In the genomic region with DNA sequence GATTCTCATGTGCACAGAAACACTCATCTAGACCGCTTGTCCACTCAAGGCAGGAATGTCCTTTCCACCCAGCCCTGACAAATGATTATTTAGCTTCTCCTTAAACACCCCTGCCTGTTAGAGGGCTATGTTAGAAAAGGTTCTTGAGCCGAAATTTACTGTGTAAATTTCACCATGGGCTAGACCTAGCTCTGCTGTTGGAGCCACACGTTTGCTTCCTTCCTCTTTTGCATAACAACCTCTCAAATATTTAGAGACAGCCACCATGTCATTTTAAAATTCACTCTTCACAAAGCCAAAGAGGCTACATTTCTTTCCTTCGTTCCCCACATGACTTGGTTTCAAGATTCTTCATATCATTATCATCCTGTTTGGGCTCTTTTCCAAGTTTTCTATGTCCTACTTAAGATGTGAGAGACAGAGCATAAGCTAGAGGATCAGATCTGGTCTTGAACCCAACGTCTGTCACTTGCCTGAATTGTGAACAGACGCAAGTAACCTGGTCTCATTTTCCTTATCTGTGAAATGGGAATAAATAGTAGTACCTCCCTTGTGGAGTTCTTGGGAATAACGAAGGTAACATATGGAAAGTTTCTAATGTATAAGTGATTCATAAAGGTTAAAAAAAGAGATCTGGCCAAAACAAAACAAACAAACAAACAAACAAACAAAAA, we compare ENCODE assay signal across 13 cellular contexts. TPM values are rescaled to one million over a fixed set of nuclear protein-coding genes. Genes with fewer than 3 reads are reported as not detected.
A peak's percentile ranks its signal among the peaks of the same experiment; 100 is the strongest.
DNase-seq lines count a peak whose midpoint lies in the region; ATAC-seq and TF ChIP-seq lines count a peak whose summit lies in the region.
"Had no signal": no experiment of that assay in that cellular context is flagged by ENCODE, and none has a peak within 500 bp of the region (broad histone marks: within the 10 kb centered on the region; RNA-seq: fewer than 3 reads in every experiment).

No MANE protein-coding gene starts in this region.

- DNase-seq in activated CD4-positive, alpha-beta T cell treated with anti-CD3 and anti-CD28 coated beads for 36 hours: no peak
- DNase-seq in activated CD4-positive, alpha-beta T cell treated with anti-CD3 and anti-CD28 coated beads for 4 hours: no peak
- peak; percentile 62 to 70 for DNase-seq in NOMO-1 (lab: John Stamatoyannopoulos, UW; ENCODE audit: unreplicated experiment in 2 of 2)
- DNase-seq in activated T-helper 1 cell treated with anti-CD3 and anti-CD28 coated beads, Interleukin-12 subunit alpha, Interleukin-12 subunit beta, Interleukin-2, Interleukin-4 antibody, amounts not matched to agents 30 ng/mL and 10 ng/mL and 1 ng/mL, durations not matched to agents 14 hours and 24 hours and 36 hours (ENCODE audit: low spot score): no peak
- DNase-seq in nephron progenitor cell: no peak
- DNase-seq: hypothalamus; MG63; NCI-H446 treated with DMSO at 0.1 percent for 48 hours; posterior cingulate gyrus; stimulated activated CD4-positive, alpha-beta T cell treated with anti-CD3 and anti-CD28 coated beads, Interleukin-1b, Interleukin-23, amount 100 ng/mL, for 48 hours had no signal

- TF ChIP-seq CTCF in nephron progenitor cell (IDR thresholded peaks at IDR 0.05): no peak

- H3K4me1 Mint-ChIP-seq in activated CD4-positive, alpha-beta T cell treated with anti-CD3 and anti-CD28 coated beads for 36 hours: peaks cover 59% of the 10 kb centered on the region
- H3K4me1 Mint-ChIP-seq in activated T-helper 1 cell treated with anti-CD3 and anti-CD28 coated beads, Interleukin-12 subunit alpha, Interleukin-12 subunit beta, Interleukin-2, Interleukin-4 antibody, amounts not matched to agents 30 ng/mL and 10 ng/mL and 1 ng/mL, durations not matched to agents 14 hours and 24 hours and 36 hours (ENCODE audit: low read depth): peaks cover 49% of the 10 kb centered on the region
- peaks cover 34% of the 10 kb centered on the region for H3K4me1 Mint-ChIP-seq in nephron progenitor cell

- peak overlapping the region; percentile 66 for H3K4me3 Mint-ChIP-seq in activated CD4-positive, alpha-beta T cell treated with anti-CD3 and anti-CD28 coated beads for 36 hours
- H3K4me3 Mint-ChIP-seq in activated T-helper 1 cell treated with anti-CD3 and anti-CD28 coated beads, Interleukin-12 subunit alpha, Interleukin-12 subunit beta, Interleukin-2, Interleukin-4 antibody, amounts not matched to agents 30 ng/mL and 10 ng/mL and 1 ng/mL, durations not matched to agents 14 hours and 24 hours and 36 hours: peak overlapping the region; percentile 48
- H3K4me3 Mint-ChIP-seq in nephron progenitor cell: no peak overlapping the region

- H3K27me3 Mint-ChIP-seq in activated CD4-positive, alpha-beta T cell treated with anti-CD3 and anti-CD28 coated beads for 36 hours: no peaks in the 10 kb centered on the region
- H3K27me3 Mint-ChIP-seq in activated T-helper 1 cell treated with anti-CD3 and anti-CD28 coated beads, Interleukin-12 subunit alpha, Interleukin-12 subunit beta, Interleukin-2, Interleukin-4 antibody, amounts not matched to agents 30 ng/mL and 10 ng/mL and 1 ng/mL, durations not matched to agents 14 hours and 24 hours and 36 hours (ENCODE audit: insufficient read depth): no peaks in the 10 kb centered on the region
- H3K27me3 Mint-ChIP-seq in nephron progenitor cell (ENCODE audit: low read depth, poor library complexity): no peaks in the 10 kb centered on the region

- H3K9me3 Mint-ChIP-seq in activated CD4-positive, alpha-beta T cell treated with anti-CD3 and anti-CD28 coated beads for 36 hours (ENCODE audit: low read depth): no peaks in the 10 kb centered on the region
- H3K9me3 Mint-ChIP-seq in activated T-helper 1 cell treated with anti-CD3 and anti-CD28 coated beads, Interleukin-12 subunit alpha, Interleukin-12 subunit beta, Interleukin-2, Interleukin-4 antibody, amounts not matched to agents 30 ng/mL and 10 ng/mL and 1 ng/mL, durations not matched to agents 14 hours and 24 hours and 36 hours: no peaks in the 10 kb centered on the region
- H3K9me3 Mint-ChIP-seq in nephron progenitor cell: peaks cover 47% of the 10 kb centered on the region

- no peak for ATAC-seq in activated CD4-positive, alpha-beta T cell treated with anti-CD3 and anti-CD28 coated beads for 36 hours
- ATAC-seq in HG02678 (IDR thresholded peaks at IDR 0.05; ENCODE audit: unreplicated experiment) (no peak), HG03469 (IDR thresholded peaks at IDR 0.05; ENCODE audit: unreplicated experiment) (no peak), GM18909 (IDR thresholded peaks at IDR 0.05; ENCODE audit: poor library complexity, unreplicated experiment) (no peak)

- intact Hi-C loops in activated CD4-positive, alpha-beta T cell treated with anti-CD3 and anti-CD28 coated beads for 36 hours (cut with DNase I, micrococcal nuclease): loop anchor here (2.0 kb wide), 2 partner anchors 19 to 27 kb away; no protein-coding TSS in a partner anchor
- intact Hi-C loops in activated T-helper 1 cell treated with anti-CD3 and anti-CD28 coated beads, Interleukin-12 subunit alpha, Interleukin-12 subunit beta, Interleukin-2, Interleukin-4 antibody, amounts not matched to agents 30 ng/mL and 10 ng/mL and 1 ng/mL, durations not matched to agents 14 hours and 24 hours and 36 hours (cut with micrococcal nuclease): no loop called here

- POLR2A ChIA-PET in activated CD4-positive, alpha-beta T cell treated with anti-CD3 and anti-CD28 coated beads for 36 hours (lab: Charles Lee): interaction anchor here (1.4 kb wide), 1 partner anchor 28 kb away, joined by 3 read pairs; no protein-coding TSS in a partner anchor

- peak overlapping the region; percentile 99 for H3K27ac Mint-ChIP-seq in activated CD4-positive, alpha-beta T cell treated with anti-CD3 and anti-CD28 coated beads for 36 hours
- H3K27ac Mint-ChIP-seq in activated T-helper 1 cell treated with anti-CD3 and anti-CD28 coated beads, Interleukin-12 subunit alpha, Interleukin-12 subunit beta, Interleukin-2, Interleukin-4 antibody, amounts not matched to agents 30 ng/mL and 10 ng/mL and 1 ng/mL, durations not matched to agents 14 hours and 24 hours and 36 hours: peak overlapping the region; percentile 88
- peak overlapping the region; percentile 40 for H3K27ac Mint-ChIP-seq in nephron progenitor cell

- CTCF ChIA-PET in activated CD4-positive, alpha-beta T cell treated with anti-CD3 and anti-CD28 coated beads for 36 hours (lab: Charles Lee): interaction anchor here (0.5 to 1.2 kb wide), 3 partner anchors 11 to 30 kb away, joined by 3 read pairs; no protein-coding TSS in a partner anchor

- H3K36me3 Mint-ChIP-seq in activated CD4-positive, alpha-beta T cell treated with anti-CD3 and anti-CD28 coated beads for 36 hours (ENCODE audit: low read depth): peaks cover 12% of the 10 kb centered on the region
- peaks cover 8% of the 10 kb centered on the region for H3K36me3 Mint-ChIP-seq in activated T-helper 1 cell treated with anti-CD3 and anti-CD28 coated beads, Interleukin-12 subunit alpha, Interleukin-12 subunit beta, Interleukin-2, Interleukin-4 antibody, amounts not matched to agents 30 ng/mL and 10 ng/mL and 1 ng/mL, durations not matched to agents 14 hours and 24 hours and 36 hours (ENCODE audit: low read depth)
- peaks cover 22% of the 10 kb centered on the region for H3K36me3 Mint-ChIP-seq in nephron progenitor cell (ENCODE audit: low read depth)

RNA-seq across cellular contexts. Expression of a gene that starts 6.6 kb away (rescaled TPM):
- 10 to 100 TPM; 37.2 to 47.3 TPM for total RNA-seq in activated CD4-positive, alpha-beta T cell treated with anti-CD3 and anti-CD28 coated beads for 36 hours
- total RNA-seq in activated T-helper 1 cell treated with anti-CD3 and anti-CD28 coated beads, Interleukin-12 subunit alpha, Interleukin-12 subunit beta, Interleukin-2, Interleukin-4 antibody, amounts not matched to agents 30 ng/mL and 10 ng/mL and 1 ng/mL, durations not matched to agents 14 hours and 24 hours and 36 hours: 28.6 and 30.1 TPM in 2 replicates

Comparison
In these comparisons a context has a peak if more than half of its experiments do, and no peak if none do; other contexts are left out.
1. DNase-seq: peak in NOMO-1 (2 of 2); none in activated CD4-positive, alpha-beta T cell treated with anti-CD3 and anti-CD28 coated beads for 36 hours (single experiment), activated CD4-positive, alpha-beta T cell treated with anti-CD3 and anti-CD28 coated beads for 4 hours (0 of 2), activated T-helper 1 cell treated with anti-CD3 and anti-CD28 coated beads, Interleukin-12 subunit alpha, Interleukin-12 subunit beta, Interleukin-2, Interleukin-4 antibody, amounts not matched to agents 30 ng/mL and 10 ng/mL and 1 ng/mL, durations not matched to agents 14 hours and 24 hours and 36 hours (single experiment) and nephron progenitor cell (single experiment).
2. H3K27ac Mint-ChIP-seq: peak in every context shown above with its lines; median percentile 99 in activated CD4-positive, alpha-beta T cell treated with anti-CD3 and anti-CD28 coated beads for 36 hours; 88 in activated T-helper 1 cell treated with anti-CD3 and anti-CD28 coated beads, Interleukin-12 subunit alpha, Interleukin-12 subunit beta, Interleukin-2, Interleukin-4 antibody, amounts not matched to agents 30 ng/mL and 10 ng/mL and 1 ng/mL, durations not matched to agents 14 hours and 24 hours and 36 hours; 40 in nephron progenitor cell.